In genomic region chr16:83807327-83807709, GRCh38 we compare ENCODE assay signal across 8 cellular contexts. TPM values are rescaled to one million over a fixed set of nuclear protein-coding genes. Genes with fewer than 3 reads are reported as not detected.
DNase-seq lines count a peak whose midpoint lies in the region; ATAC-seq, FAIRE-seq and TF ChIP-seq lines count a peak whose summit lies in the region.

No MANE protein-coding gene starts in this region.

- ATAC-seq in right lobe of liver, result no peak

- WGBS in right lobe of liver (ENCODE audit: insufficient coverage, low coverage, low lambda C conversion rate, missing lambda C conversion rate), result 81% methylated on average over 3 of the region's 8 CpGs
- WGBS in transverse colon (ENCODE audit: low coverage in 1 of 2), 2 donors, result 63% methylated on average over 8 of the region's 8 CpGs; no CpG with 5 or more reads in 1 of the 2 donors

- no peak for FAIRE-seq in HTR-8/SVneo (lab: Jason Lieb, UNC)

- H3K9me3 ChIP-seq in right lobe of liver (no peaks in the 10 kb centered on the region), transverse colon (no peaks in the 10 kb centered on the region)

- H3K27ac Mint-ChIP-seq in activated naive CD4-positive, alpha-beta T cell treated with anti-CD3 and anti-CD28 coated beads, Interleukin-2, amount 10 ng/mL, durations not matched to agents 7 days and 5 days, result peak overlapping the region; percentile 91
- peak overlapping the region; percentile 93 for H3K27ac Mint-ChIP-seq in activated naive CD8-positive, alpha-beta T cell

- H3K36me3 ChIP-seq in right lobe of liver, result peaks cover 0 to 18% (median 2%) of the 10 kb centered on the region in 4 donors
- no peaks in the 10 kb centered on the region for H3K36me3 ChIP-seq in transverse colon

- TF ChIP-seq EP300 in transverse colon (IDR thresholded peaks at IDR 0.05; ENCODE audit: low read depth), result no peak

- CTCF ChIA-PET in activated naive CD4-positive, alpha-beta T cell treated with anti-CD3 and anti-CD28 coated beads, Interleukin-2, amount 10 ng/mL, durations not matched to agents 7 days and 5 days (lab: Charles Lee), result interaction anchor here (1.5 kb wide), 1 partner anchor 19 kb away, joined by 3 read pairs; no protein-coding TSS in a partner anchor

- H3K27me3 ChIP-seq in right lobe of liver, result no peaks in the 10 kb centered on the region
- H3K27me3 ChIP-seq in transverse colon, result no peaks in the 10 kb centered on the region

- in situ Hi-C loops in transverse colon (cut with MboI; ENCODE audit: low pct_ligation_motif_present in 1 of 4, low pct_unique_long_range_greater_than_20kb in 1 of 4, low sequenced_read_pairs in 3 of 4), result loop anchor here in 3 of 4 donors (25.0 kb wide), 2 partner anchors 255 to 380 kb away; partner anchors contain the start of genes ADAD2 (in 1 of the 3) and TAF1C (in 1 of the 3)

- H3K27ac ChIP-seq in right lobe of liver, result no peak overlapping the region
- H3K27ac ChIP-seq in transverse colon, result peak overlapping the region; percentile 87 to 95 (median 90)

- DNase-seq in activated naive CD4-positive, alpha-beta T cell treated with anti-CD3 and anti-CD28 coated beads, Interleukin-2, amount 10 ng/mL, durations not matched to agents 7 days and 5 days, result no peak
- DNase-seq in activated naive CD4-positive, alpha-beta T cell treated with Interleukin-2 at 50 U/mL for 16 hours, result no peak
- DNase-seq in right lobe of liver, result peak in 1 of 3 donors; percentile 54
- no peak for DNase-seq in transverse colon
- DNase-seq in DMS153 treated with DMSO at 0.1 percent for 48 hours (lab: John Stamatoyannopoulos, UW; ENCODE audit: unreplicated experiment), result no peak
- DNase-seq in inferior parietal cortex (ENCODE audit: extremely low spot score), result no peak
- no peak for DNase-seq in HTR-8/SVneo (ENCODE audit: insufficient read length, low spot score)

- peak overlapping the region; percentile 80 to 98 (median 93) for H3K4me3 ChIP-seq in right lobe of liver
- peak overlapping the region in 3 of 4 donors; percentile 78 to 100 (median 98) for H3K4me3 ChIP-seq in transverse colon

- H3K27me3 Mint-ChIP-seq in activated naive CD4-positive, alpha-beta T cell treated with anti-CD3 and anti-CD28 coated beads, Interleukin-2, amount 10 ng/mL, durations not matched to agents 7 days and 5 days, result peaks cover 5% of the 10 kb centered on the region
- no peaks in the 10 kb centered on the region for H3K27me3 Mint-ChIP-seq in activated naive CD8-positive, alpha-beta T cell

- TF ChIP-seq POLR2A in right lobe of liver (IDR thresholded peaks at IDR 0.05) (no peak), transverse colon (IDR thresholded peaks at IDR 0.05) (no peak)

- H3K4me3 Mint-ChIP-seq in activated naive CD4-positive, alpha-beta T cell treated with anti-CD3 and anti-CD28 coated beads, Interleukin-2, amount 10 ng/mL, durations not matched to agents 7 days and 5 days, result peak overlapping the region; percentile 97
- H3K4me3 Mint-ChIP-seq in activated naive CD8-positive, alpha-beta T cell, result peak overlapping the region; percentile 95

- H3K4me1 Mint-ChIP-seq in activated naive CD4-positive, alpha-beta T cell treated with anti-CD3 and anti-CD28 coated beads, Interleukin-2, amount 10 ng/mL, durations not matched to agents 7 days and 5 days, result peaks cover 38% of the 10 kb centered on the region
- peaks cover 35% of the 10 kb centered on the region for H3K4me1 Mint-ChIP-seq in activated naive CD8-positive, alpha-beta T cell (ENCODE audit: low read depth)

- TF ChIP-seq CTCF in right lobe of liver (IDR thresholded peaks at IDR 0.05) (no peak), transverse colon (IDR thresholded peaks at IDR 0.05) (no peak)

- H3K36me3 Mint-ChIP-seq in activated naive CD4-positive, alpha-beta T cell treated with anti-CD3 and anti-CD28 coated beads, Interleukin-2, amount 10 ng/mL, durations not matched to agents 7 days and 5 days, result peaks cover 24% of the 10 kb centered on the region
- peaks cover 6% of the 10 kb centered on the region for H3K36me3 Mint-ChIP-seq in activated naive CD8-positive, alpha-beta T cell

- intact Hi-C loops in right lobe of liver (cut with DNase I), result no loop called here
- intact Hi-C loops in transverse colon (cut with DNase I; ENCODE audit: low total_unique reads), result no loop called here

- H3K4me1 ChIP-seq in right lobe of liver, result peaks cover 0 to 32% (median 0%) of the 10 kb centered on the region in 4 donors
- H3K4me1 ChIP-seq in transverse colon, result peaks cover 7 to 38% (median 10%) of the 10 kb centered on the region in 4 donors

- H3K9me3 Mint-ChIP-seq in activated naive CD4-positive, alpha-beta T cell treated with anti-CD3 and anti-CD28 coated beads, Interleukin-2, amount 10 ng/mL, durations not matched to agents 7 days and 5 days, result no peaks in the 10 kb centered on the region
- H3K9me3 Mint-ChIP-seq in activated naive CD8-positive, alpha-beta T cell (ENCODE audit: low read depth), result no peaks in the 10 kb centered on the region

RNA-seq across cellular contexts. Expression of gene HSBP1, which starts 0.5 kb away (rescaled TPM):
- total RNA-seq in right lobe of liver, result 10 to 100 TPM in 4 of 6 experiments, 1 to 10 TPM in 2; 5.6 to 46.2 (median 35.2) TPM
- 10 to 100 TPM in 2 of 4 donors, 1 to 10 TPM in 2; 3.4 to 14.0 (median 10.8) TPM for total RNA-seq in transverse colon

Comparison
In these comparisons a context has a peak if more than half of its experiments do, and no peak if none do; other contexts are left out.
1. H3K27ac ChIP-seq: peak in transverse colon (4 of 4); none in right lobe of liver (0 of 3).